Comparison of ENCODE assay signal across 1 cellular context in the genomic region with DNA sequence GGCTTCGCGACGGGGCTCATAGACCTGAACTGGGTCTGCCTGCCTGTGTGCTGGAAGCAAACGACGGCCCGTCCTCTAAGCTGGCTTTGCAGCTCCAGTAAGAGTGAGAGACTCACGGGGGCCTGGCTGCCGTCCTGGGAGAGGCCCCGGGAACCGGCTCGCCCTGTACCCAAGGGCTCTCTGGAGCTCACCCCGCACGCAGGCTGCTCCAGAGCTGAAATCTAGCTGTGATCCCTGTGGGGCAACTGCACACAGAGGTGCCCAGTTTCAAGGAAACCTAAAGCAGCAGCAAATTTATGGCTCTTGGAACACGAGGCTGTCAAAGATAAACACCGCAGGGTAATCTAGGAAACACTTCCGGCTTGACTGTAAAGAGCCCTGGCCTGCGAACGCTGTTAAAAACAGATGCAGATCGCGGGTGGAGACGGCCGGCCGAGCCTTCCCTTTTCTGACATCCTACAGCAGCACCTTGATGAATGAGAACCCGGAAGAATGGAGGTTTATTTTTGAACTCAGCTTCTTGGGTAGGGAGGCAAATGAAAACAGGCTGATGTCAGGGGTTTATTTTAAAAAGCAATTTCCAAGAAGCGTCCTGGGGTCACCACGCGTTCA.
TF ChIP-seq lines count a peak whose summit lies in the region.

No MANE protein-coding gene starts in this region.

TF ChIP-seq in K562, 482 proteins besides CTCF, POLR2A, EP300 and RAD21 (continued from another document and continues in another):
- TF ChIP-seq, protein P1, sequence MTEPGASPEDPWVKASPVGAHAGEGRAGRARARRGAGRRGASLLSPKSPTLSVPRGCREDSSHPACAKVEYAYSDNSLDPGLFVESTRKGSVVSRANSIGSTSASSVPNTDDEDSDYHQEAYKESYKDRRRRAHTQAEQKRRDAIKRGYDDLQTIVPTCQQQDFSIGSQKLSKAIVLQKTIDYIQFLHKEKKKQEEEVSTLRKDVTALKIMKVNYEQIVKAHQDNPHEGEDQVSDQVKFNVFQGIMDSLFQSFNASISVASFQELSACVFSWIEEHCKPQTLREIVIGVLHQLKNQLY (CRISPR knock-in tag; conservative IDR thresholded peaks at IDR 0.05), result no peak
- TF ChIP-seq HLTF (IDR thresholded peaks at IDR 0.05) (no peak), HCFC1 (IDR thresholded peaks at IDR 0.05; ENCODE audit: low read depth, low read length) (no peak), ZNF3 (CRISPR knock-in tag; IDR thresholded peaks at IDR 0.05) (no peak), PHTF2 (CRISPR knock-in tag; IDR thresholded peaks at IDR 0.05) (no peak), ATF1 (CRISPR knock-in tag; IDR thresholded peaks at IDR 0.05) (no peak), ATF1 (tag; IDR thresholded peaks at IDR 0.05) (peak; percentile 64; the same call in 1 of the 2 replicates), CSDE1 (IDR thresholded peaks at IDR 0.05) (no peak), MCM3 (IDR thresholded peaks at IDR 0.05) (no peak), RBFOX2 (IDR thresholded peaks at IDR 0.05; ENCODE audit: low read depth, low read length) (peak; percentile 50), PTTG1 (tag; IDR thresholded peaks at IDR 0.05; ENCODE audit: low read depth) (no peak), OTX1 (CRISPR knock-in tag; IDR thresholded peaks at IDR 0.05) (no peak), NCOA4 (IDR thresholded peaks at IDR 0.05; ENCODE audit: partially characterized antibody) (no peak), SAFB2 (IDR thresholded peaks at IDR 0.05; ENCODE audit: borderline replicate concordance, low read depth, low read length, severe bottlenecking) (no peak), PYGO2 (tag; IDR thresholded peaks at IDR 0.05) (peak; percentile 34; the same call in 1 of the 2 replicates), HNRNPH1 (optimal IDR thresholded peaks at IDR 0.05; ENCODE audit: low read depth, low read length) (no peak), KDM1A (IDR thresholded peaks at IDR 0.05) (no peak), ZNF444 (CRISPR knock-in tag; IDR thresholded peaks at IDR 0.05) (no peak), IFI16 (CRISPR knock-in tag; IDR thresholded peaks at IDR 0.05) (no peak), KDM2B (CRISPR knock-in tag; IDR thresholded peaks at IDR 0.05) (no peak), ZNF785 (CRISPR knock-in tag; IDR thresholded peaks at IDR 0.05) (no peak), C11orf30 (IDR thresholded peaks at IDR 0.05; ENCODE audit: low read depth) (no peak), HNRNPLL (IDR thresholded peaks at IDR 0.05; ENCODE audit: low read depth, low read length, poor library complexity, severe bottlenecking) (no peak), CC2D1A (IDR thresholded peaks at IDR 0.05) (peak; percentile 10; the same call in 1 of the 2 replicates), NFE2 (IDR thresholded peaks at IDR 0.05; ENCODE audit: low read depth) (no peak), PHF20 (IDR thresholded peaks at IDR 0.05; ENCODE audit: partially characterized antibody) (no peak)
- TF ChIP-seq, protein P2, sequence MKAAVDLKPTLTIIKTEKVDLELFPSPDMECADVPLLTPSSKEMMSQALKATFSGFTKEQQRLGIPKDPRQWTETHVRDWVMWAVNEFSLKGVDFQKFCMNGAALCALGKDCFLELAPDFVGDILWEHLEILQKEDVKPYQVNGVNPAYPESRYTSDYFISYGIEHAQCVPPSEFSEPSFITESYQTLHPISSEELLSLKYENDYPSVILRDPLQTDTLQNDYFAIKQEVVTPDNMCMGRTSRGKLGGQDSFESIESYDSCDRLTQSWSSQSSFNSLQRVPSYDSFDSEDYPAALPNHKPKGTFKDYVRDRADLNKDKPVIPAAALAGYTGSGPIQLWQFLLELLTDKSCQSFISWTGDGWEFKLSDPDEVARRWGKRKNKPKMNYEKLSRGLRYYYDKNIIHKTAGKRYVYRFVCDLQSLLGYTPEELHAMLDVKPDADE (conservative IDR thresholded peaks at IDR 0.05; ENCODE audit: control insufficient read depth, low read depth, low read length), result peak; percentile 72; the same call in 1 of the 2 replicates
- TF ChIP-seq, protein P3, sequence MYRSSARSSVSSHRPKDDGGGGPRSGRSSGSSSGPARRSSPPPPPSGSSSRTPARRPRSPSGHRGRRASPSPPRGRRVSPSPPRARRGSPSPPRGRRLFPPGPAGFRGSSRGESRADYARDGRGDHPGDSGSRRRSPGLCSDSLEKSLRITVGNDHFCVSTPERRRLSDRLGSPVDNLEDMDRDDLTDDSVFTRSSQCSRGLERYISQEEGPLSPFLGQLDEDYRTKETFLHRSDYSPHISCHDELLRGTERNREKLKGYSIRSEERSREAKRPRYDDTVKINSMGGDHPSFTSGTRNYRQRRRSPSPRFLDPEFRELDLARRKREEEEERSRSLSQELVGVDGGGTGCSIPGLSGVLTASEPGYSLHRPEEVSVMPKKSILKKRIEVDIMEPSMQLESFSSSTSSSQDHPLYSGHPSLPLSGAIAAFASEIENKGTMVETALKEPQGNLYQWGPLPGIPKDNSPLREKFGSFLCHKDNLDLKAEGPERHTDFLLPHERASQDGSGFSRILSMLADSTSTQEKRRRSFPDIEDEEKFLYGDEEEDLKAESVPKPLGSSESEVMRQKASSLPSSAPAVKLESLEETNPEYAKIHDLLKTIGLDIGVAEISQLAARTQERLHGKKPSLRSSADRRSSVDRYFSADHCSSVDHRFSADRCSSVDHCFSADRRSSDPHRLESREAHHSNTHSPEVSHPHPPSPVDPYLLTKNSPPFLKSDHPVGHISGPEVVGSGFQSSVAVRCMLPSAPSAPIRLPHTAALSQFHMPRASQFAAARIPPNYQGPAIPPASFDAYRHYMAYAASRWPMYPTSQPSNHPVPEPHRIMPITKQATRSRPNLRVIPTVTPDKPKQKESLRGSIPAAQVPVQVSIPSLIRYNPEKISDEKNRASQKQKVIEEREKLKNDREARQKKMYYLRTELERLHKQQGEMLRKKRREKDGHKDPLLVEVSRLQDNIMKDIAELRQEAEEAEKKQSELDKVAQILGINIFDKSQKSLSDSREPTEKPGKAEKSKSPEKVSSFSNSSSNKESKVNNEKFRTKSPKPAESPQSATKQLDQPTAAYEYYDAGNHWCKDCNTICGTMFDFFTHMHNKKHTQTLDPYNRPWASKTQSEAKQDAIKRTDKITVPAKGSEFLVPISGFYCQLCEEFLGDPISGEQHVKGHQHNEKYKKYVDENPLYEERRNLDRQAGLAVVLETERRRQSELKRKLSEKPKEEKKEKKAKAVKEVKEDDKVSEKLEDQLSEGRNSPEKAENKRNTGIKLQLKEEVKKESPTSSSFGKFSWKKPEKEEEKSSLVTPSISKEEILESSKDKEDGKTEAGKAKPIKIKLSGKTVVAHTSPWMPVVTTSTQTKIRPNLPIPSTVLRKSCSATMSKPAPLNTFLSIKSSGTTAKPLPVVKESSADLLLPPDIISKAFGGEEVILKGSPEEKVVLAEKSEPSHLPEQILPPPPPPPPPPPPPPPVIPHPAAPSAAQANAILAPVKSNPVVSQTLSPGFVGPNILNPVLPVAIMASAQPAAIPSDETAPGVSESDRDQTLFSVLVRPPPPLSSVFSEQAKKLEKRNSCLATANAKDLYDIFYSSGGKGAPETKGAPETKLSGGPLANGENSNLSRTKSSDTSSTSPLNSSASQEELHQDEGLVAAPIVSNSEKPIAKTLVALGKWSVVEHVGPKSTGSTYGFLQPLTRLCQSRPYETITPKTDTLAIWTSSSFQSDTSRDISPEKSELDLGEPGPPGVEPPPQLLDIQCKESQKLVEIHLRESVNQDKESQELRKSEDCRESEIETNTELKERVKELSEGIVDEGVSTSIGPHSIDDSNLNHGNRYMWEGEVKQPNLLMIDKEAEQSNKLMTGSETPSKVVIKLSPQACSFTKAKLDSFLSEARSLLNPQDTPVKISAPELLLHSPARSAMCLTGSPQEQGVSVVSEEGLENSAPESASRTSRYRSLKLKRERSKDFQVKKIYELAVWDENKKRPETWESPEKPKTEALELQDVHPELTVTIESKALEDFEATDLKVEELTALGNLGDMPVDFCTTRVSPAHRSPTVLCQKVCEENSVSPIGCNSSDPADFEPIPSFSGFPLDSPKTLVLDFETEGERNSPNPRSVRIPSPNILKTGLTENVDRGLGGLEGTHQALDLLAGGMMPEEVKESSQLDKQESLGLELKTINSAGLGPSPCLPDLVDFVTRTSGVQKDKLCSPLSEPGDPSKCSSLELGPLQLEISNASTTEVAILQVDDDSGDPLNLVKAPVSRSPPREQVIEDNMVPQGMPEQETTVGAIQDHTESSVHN (IDR thresholded peaks at IDR 0.05; ENCODE audit: borderline replicate concordance in 1 of 2, low read depth in 1 of 2), result no peak
- TF ChIP-seq, protein P4, sequence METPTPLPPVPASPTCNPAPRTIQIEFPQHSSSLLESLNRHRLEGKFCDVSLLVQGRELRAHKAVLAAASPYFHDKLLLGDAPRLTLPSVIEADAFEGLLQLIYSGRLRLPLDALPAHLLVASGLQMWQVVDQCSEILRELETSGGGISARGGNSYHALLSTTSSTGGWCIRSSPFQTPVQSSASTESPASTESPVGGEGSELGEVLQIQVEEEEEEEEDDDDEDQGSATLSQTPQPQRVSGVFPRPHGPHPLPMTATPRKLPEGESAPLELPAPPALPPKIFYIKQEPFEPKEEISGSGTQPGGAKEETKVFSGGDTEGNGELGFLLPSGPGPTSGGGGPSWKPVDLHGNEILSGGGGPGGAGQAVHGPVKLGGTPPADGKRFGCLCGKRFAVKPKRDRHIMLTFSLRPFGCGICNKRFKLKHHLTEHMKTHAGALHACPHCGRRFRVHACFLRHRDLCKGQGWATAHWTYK (CRISPR knock-in tag; IDR thresholded peaks at IDR 0.05), result peak; percentile 43; the same call in 1 of the 2 replicates
- TF ChIP-seq, protein P5, sequence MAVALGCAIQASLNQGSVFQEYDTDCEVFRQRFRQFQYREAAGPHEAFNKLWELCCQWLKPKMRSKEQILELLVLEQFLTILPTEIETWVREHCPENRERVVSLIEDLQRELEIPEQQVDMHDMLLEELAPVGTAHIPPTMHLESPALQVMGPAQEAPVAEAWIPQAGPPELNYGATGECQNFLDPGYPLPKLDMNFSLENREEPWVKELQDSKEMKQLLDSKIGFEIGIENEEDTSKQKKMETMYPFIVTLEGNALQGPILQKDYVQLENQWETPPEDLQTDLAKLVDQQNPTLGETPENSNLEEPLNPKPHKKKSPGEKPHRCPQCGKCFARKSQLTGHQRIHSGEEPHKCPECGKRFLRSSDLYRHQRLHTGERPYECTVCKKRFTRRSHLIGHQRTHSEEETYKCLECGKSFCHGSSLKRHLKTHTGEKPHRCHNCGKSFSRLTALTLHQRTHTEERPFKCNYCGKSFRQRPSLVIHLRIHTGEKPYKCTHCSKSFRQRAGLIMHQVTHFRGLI (CRISPR knock-in tag; IDR thresholded peaks at IDR 0.05), result 0 out of 2 replicates have a peak, but pooled peaks have one; percentile 57
- TF ChIP-seq, protein P6, sequence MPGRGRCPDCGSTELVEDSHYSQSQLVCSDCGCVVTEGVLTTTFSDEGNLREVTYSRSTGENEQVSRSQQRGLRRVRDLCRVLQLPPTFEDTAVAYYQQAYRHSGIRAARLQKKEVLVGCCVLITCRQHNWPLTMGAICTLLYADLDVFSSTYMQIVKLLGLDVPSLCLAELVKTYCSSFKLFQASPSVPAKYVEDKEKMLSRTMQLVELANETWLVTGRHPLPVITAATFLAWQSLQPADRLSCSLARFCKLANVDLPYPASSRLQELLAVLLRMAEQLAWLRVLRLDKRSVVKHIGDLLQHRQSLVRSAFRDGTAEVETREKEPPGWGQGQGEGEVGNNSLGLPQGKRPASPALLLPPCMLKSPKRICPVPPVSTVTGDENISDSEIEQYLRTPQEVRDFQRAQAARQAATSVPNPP (IDR thresholded peaks at IDR 0.05; ENCODE audit: borderline replicate concordance, insufficient read depth, insufficient read length), result no peak
- TF ChIP-seq, protein P7, sequence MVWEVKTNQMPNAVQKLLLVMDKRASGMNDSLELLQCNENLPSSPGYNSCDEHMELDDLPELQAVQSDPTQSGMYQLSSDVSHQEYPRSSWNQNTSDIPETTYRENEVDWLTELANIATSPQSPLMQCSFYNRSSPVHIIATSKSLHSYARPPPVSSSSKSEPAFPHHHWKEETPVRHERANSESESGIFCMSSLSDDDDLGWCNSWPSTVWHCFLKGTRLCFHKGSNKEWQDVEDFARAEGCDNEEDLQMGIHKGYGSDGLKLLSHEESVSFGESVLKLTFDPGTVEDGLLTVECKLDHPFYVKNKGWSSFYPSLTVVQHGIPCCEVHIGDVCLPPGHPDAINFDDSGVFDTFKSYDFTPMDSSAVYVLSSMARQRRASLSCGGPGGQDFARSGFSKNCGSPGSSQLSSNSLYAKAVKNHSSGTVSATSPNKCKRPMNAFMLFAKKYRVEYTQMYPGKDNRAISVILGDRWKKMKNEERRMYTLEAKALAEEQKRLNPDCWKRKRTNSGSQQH (CRISPR knock-in tag; IDR thresholded peaks at IDR 0.05), result no peak
- TF ChIP-seq, protein P8, sequence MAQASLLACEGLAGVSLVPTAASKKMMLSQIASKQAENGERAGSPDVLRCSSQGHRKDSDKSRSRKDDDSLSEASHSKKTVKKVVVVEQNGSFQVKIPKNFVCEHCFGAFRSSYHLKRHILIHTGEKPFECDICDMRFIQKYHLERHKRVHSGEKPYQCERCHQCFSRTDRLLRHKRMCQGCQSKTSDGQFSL (CRISPR knock-in tag; IDR thresholded peaks at IDR 0.05), result no peak
- TF ChIP-seq, protein P8 (tag; IDR thresholded peaks at IDR 0.05), result no peak
- TF ChIP-seq, protein P9, sequence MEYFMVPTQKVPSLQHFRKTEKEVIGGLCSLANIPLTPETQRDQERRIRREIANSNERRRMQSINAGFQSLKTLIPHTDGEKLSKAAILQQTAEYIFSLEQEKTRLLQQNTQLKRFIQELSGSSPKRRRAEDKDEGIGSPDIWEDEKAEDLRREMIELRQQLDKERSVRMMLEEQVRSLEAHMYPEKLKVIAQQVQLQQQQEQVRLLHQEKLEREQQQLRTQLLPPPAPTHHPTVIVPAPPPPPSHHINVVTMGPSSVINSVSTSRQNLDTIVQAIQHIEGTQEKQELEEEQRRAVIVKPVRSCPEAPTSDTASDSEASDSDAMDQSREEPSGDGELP (CRISPR knock-in tag; IDR thresholded peaks at IDR 0.05; ENCODE audit: borderline replicate concordance), result peak; percentile 60; the same call in 1 of the 2 replicates
